Comparison of ENCODE assay signal across 24 cellular contexts in genomic region chr10:96971324-96971723, GRCh38.
"Had no signal": no experiment of that assay in that cellular context is flagged by ENCODE, and none has a peak within 500 bp of the region (broad histone marks: within the 10 kb centered on the region; RNA-seq: fewer than 3 reads in every experiment).

No MANE protein-coding gene starts in this region.

- H3K4me3 ChIP-seq: ascending aorta, body of pancreas had no signal

- H3K4me1 ChIP-seq: body of pancreas had no signal

- H3K36me3 ChIP-seq: ascending aorta had no signal

- DNase-seq: activated CD4-positive, alpha-beta T cell treated with anti-CD3 and anti-CD28 coated beads for 36 hours; activated CD4-positive, alpha-beta T cell treated with anti-CD3 and anti-CD28 coated beads, Interleukin-2, amount 50 U/mL, for 1 hour; activated CD8-positive, alpha-beta T cell treated with anti-CD3 and anti-CD28 coated beads, Interleukin-2, amount 10 ng/mL, durations not matched to agents 7 days and 5 days; activated effector memory CD4-positive, alpha-beta T cell treated with Interleukin-2 at 50 U/mL for 16 hours; activated naive CD4-positive, alpha-beta T cell; activated T-cell treated with anti-CD3 and anti-CD28 coated beads, Interleukin-2, amount 50 U/mL, for 24 hours; amniotic stem cell; body of pancreas; central memory CD4-positive, alpha-beta T cell; NCI-H1048; NCI-H146; NCI-H187 treated with DMSO at 0.1 percent for 48 hours; NCI-H2081 treated with DMSO at 0.1 percent for 48 hours; NCI-H446; NCI-H526 treated with DMSO at 0.1 percent for 48 hours; NCI-H82; SIG-M5; T-helper 17 cell; T1000 had no signal

- H3K27ac Mint-ChIP-seq: activated CD4-positive, alpha-beta T cell treated with anti-CD3 and anti-CD28 coated beads for 36 hours; activated CD8-positive, alpha-beta T cell treated with anti-CD3 and anti-CD28 coated beads, Interleukin-2, amount 10 ng/mL, durations not matched to agents 7 days and 5 days; activated naive CD4-positive, alpha-beta T cell treated with anti-CD3 and anti-CD28 coated beads, Interleukin-2, amount 50 U/mL, for 24 hours; activated T-cell treated with anti-CD3 and anti-CD28 coated beads, Interleukin-2, amount 50 U/mL, for 24 hours; activated T-helper 1 cell treated with anti-CD3 and anti-CD28 coated beads, Interleukin-12 subunit alpha, Interleukin-12 subunit beta, Interleukin-2, Interleukin-4 antibody, amounts not matched to agents 30 ng/mL and 10 ng/mL and 1 ng/mL, durations not matched to agents 14 hours and 24 hours and 36 hours; T-helper 17 cell had no signal

- H3K27me3 ChIP-seq: ascending aorta, body of pancreas had no signal

- H3K27ac ChIP-seq: ascending aorta, body of pancreas, VCaP had no signal

- FAIRE-seq: bronchial epithelial cell had no signal

- ATAC-seq: activated CD4-positive, alpha-beta T cell treated with anti-CD3 and anti-CD28 coated beads for 36 hours; activated CD8-positive, alpha-beta T cell treated with anti-CD3 and anti-CD28 coated beads, Interleukin-2, amount 10 ng/mL, durations not matched to agents 7 days and 5 days; body of pancreas; T-helper 17 cell had no signal

- H3K4me3 Mint-ChIP-seq: activated CD4-positive, alpha-beta T cell treated with anti-CD3 and anti-CD28 coated beads for 36 hours; activated CD8-positive, alpha-beta T cell treated with anti-CD3 and anti-CD28 coated beads, Interleukin-2, amount 10 ng/mL, durations not matched to agents 7 days and 5 days; activated naive CD4-positive, alpha-beta T cell treated with anti-CD3 and anti-CD28 coated beads, Interleukin-2, amount 50 U/mL, for 24 hours; activated T-cell treated with anti-CD3 and anti-CD28 coated beads, Interleukin-2, amount 50 U/mL, for 24 hours; activated T-helper 1 cell treated with anti-CD3 and anti-CD28 coated beads, Interleukin-12 subunit alpha, Interleukin-12 subunit beta, Interleukin-2, Interleukin-4 antibody, amounts not matched to agents 30 ng/mL and 10 ng/mL and 1 ng/mL, durations not matched to agents 14 hours and 24 hours and 36 hours; T-helper 17 cell had no signal

- H3K9me3 ChIP-seq: ascending aorta, body of pancreas had no signal

- H3K4me1 Mint-ChIP-seq: activated CD4-positive, alpha-beta T cell treated with anti-CD3 and anti-CD28 coated beads for 36 hours; activated naive CD4-positive, alpha-beta T cell treated with anti-CD3 and anti-CD28 coated beads, Interleukin-2, amount 50 U/mL, for 24 hours; T-helper 17 cell had no signal

- H3K27me3 Mint-ChIP-seq: activated CD4-positive, alpha-beta T cell treated with anti-CD3 and anti-CD28 coated beads for 36 hours; activated naive CD4-positive, alpha-beta T cell treated with anti-CD3 and anti-CD28 coated beads, Interleukin-2, amount 50 U/mL, for 24 hours; activated T-cell treated with anti-CD3 and anti-CD28 coated beads, Interleukin-2, amount 50 U/mL, for 24 hours; T-helper 17 cell had no signal

- H3K9me3 Mint-ChIP-seq: activated naive CD4-positive, alpha-beta T cell treated with anti-CD3 and anti-CD28 coated beads, Interleukin-2, amount 50 U/mL, for 24 hours; activated T-cell treated with anti-CD3 and anti-CD28 coated beads, Interleukin-2, amount 50 U/mL, for 24 hours; activated T-helper 1 cell treated with anti-CD3 and anti-CD28 coated beads, Interleukin-12 subunit alpha, Interleukin-12 subunit beta, Interleukin-2, Interleukin-4 antibody, amounts not matched to agents 30 ng/mL and 10 ng/mL and 1 ng/mL, durations not matched to agents 14 hours and 24 hours and 36 hours had no signal

- H3K36me3 Mint-ChIP-seq: activated naive CD4-positive, alpha-beta T cell treated with anti-CD3 and anti-CD28 coated beads, Interleukin-2, amount 50 U/mL, for 24 hours had no signal
